ENCODE assay signal across 1 cellular context in the genomic region with DNA sequence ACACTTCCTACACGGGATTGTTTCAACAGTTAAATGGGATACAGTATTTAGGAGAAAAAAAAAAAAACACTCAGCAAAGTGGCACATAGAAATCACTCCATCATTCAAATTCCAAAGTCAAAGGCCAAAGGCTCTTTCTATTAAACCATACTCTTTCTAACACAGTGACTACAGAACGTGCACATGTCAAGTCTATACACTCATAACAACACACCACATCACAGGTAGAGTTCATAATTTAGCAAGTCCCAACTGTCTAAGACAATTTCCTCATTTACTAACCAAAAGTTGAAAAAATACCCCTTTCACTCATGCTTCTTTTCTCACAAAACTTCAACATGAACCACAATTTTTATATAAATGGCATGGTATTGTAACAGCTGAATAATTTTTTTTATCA.
TF ChIP-seq lines count a peak whose summit lies in the region.

No MANE protein-coding gene starts in this region.

TF ChIP-seq in GM23338, 12 proteins besides CTCF, POLR2A, EP300 and RAD21 (continued from another document):
- TF ChIP-seq, protein P1, sequence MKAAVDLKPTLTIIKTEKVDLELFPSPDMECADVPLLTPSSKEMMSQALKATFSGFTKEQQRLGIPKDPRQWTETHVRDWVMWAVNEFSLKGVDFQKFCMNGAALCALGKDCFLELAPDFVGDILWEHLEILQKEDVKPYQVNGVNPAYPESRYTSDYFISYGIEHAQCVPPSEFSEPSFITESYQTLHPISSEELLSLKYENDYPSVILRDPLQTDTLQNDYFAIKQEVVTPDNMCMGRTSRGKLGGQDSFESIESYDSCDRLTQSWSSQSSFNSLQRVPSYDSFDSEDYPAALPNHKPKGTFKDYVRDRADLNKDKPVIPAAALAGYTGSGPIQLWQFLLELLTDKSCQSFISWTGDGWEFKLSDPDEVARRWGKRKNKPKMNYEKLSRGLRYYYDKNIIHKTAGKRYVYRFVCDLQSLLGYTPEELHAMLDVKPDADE (IDR thresholded peaks at IDR 0.05), result no peak
